Comparison of ENCODE assay signal across 1 cellular context in the genomic region with DNA sequence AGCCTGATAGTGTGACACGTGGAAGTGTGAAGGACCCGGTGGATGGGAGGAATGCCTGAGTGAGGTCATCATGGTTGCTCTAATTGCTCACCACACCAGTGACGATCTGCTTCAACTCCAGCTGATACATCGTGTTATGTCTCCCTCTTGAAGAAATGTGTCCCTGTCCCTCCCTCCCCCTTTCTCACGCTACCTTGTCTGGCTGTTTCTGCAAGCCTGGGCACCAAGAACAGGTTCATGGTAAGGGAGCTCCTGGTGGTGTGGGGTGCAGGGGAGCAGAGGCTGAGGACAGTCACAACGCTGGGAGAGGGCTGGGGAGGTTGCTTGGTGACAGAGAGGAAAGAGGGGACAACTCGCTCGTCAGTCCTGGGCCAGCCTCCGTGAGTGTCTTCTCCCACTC.
TF ChIP-seq lines count a peak whose summit lies in the region.

No MANE protein-coding gene starts in this region.

TF ChIP-seq in IMR-90, 13 proteins besides CTCF, POLR2A, EP300 and RAD21 (continued from another document):
- no peak for TF ChIP-seq CHD1 (IDR thresholded peaks at IDR 0.05; ENCODE audit: low read depth, low read length)
- TF ChIP-seq, protein P1, sequence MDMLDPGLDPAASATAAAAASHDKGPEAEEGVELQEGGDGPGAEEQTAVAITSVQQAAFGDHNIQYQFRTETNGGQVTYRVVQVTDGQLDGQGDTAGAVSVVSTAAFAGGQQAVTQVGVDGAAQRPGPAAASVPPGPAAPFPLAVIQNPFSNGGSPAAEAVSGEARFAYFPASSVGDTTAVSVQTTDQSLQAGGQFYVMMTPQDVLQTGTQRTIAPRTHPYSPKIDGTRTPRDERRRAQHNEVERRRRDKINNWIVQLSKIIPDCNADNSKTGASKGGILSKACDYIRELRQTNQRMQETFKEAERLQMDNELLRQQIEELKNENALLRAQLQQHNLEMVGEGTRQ (IDR thresholded peaks at IDR 0.05; ENCODE audit: low read depth, low read length), result no peak
- no peak for TF ChIP-seq CEBPB (IDR thresholded peaks at IDR 0.05; ENCODE audit: low read depth, low read length)
- TF ChIP-seq, protein P2, sequence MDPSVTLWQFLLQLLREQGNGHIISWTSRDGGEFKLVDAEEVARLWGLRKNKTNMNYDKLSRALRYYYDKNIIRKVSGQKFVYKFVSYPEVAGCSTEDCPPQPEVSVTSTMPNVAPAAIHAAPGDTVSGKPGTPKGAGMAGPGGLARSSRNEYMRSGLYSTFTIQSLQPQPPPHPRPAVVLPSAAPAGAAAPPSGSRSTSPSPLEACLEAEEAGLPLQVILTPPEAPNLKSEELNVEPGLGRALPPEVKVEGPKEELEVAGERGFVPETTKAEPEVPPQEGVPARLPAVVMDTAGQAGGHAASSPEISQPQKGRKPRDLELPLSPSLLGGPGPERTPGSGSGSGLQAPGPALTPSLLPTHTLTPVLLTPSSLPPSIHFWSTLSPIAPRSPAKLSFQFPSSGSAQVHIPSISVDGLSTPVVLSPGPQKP (IDR thresholded peaks at IDR 0.05; ENCODE audit: borderline replicate concordance, low read depth, low read length), result no peak
